24 cellular contexts compared by ENCODE assay signal in the genomic region with DNA sequence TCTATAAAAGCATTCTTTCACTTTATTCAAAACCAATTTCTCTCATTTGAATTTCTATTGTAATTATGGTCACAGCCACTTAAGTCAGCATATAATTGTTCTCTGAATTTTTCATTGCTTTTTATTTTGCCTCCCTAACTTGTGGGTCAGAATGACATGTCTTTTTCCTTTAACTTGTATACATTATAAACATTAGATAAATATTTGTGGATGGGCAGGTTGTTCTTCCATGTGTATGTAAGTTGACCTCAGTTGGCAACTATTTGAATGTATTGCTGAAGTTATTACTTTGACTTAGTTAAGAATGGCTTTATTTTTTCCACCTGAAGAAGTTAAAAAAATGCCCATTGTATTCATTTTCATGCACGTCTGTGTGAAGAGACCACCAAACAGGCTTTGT.
A peak's percentile ranks its signal among the peaks of the same experiment; 100 is the strongest.
DNase-seq lines count a peak whose midpoint lies in the region; ATAC-seq, FAIRE-seq and TF ChIP-seq lines count a peak whose summit lies in the region.
"Had no signal": no experiment of that assay in that cellular context is flagged by ENCODE, and none has a peak within 500 bp of the region (broad histone marks: within the 10 kb centered on the region; RNA-seq: fewer than 3 reads in every experiment).

No MANE protein-coding gene starts in this region.

- H3K36me3 ChIP-seq in GM23338 (ENCODE audit: insufficient read depth) (no peaks in the 10 kb centered on the region), HUES6 (ENCODE audit: control insufficient read depth, insufficient read depth, low read length) (peaks cover 12% of the 10 kb centered on the region; the same call in 1 of the 2 replicates), H1 (ENCODE audit: control insufficient read depth in 2 of 4, insufficient read depth in 4 of 4, low read length in 3 of 4) (no peaks in the 10 kb centered on the region)
- H3K36me3 ChIP-seq: BLaER1, HAP-1 had no signal

- H2AFZ ChIP-seq in GM23338: no peak overlapping the region
- H2AFZ ChIP-seq in H1 (ENCODE audit: low read length): no peak overlapping the region

- H3K27me3 ChIP-seq in GM23338 (ENCODE audit: insufficient read depth): no peaks in the 10 kb centered on the region
- no peaks in the 10 kb centered on the region for H3K27me3 ChIP-seq in HUES6 (ENCODE audit: control insufficient read depth, insufficient read depth, low read length)
- H3K27me3 ChIP-seq in H1 (replicated peaks in 1 of 4; ENCODE audit: control insufficient read depth in 3 of 4, extremely low read depth in 1 of 4, insufficient read depth in 3 of 4, low read length in 3 of 4): no peaks in the 10 kb centered on the region
- H3K27me3 ChIP-seq: BLaER1 had no signal

- TF ChIP-seq EP300 in H1 (IDR thresholded peaks at IDR 0.05; ENCODE audit: borderline replicate concordance in 1 of 2, low read depth in 2 of 2, low read length in 2 of 2): no peak

- H4K20me1 ChIP-seq in GM23338 (replicated peaks; ENCODE audit: insufficient read depth) (no peaks in the 10 kb centered on the region), H1 (replicated peaks in 1 of 2; ENCODE audit: control insufficient read depth in 1 of 2, insufficient read depth in 2 of 2, low read length in 2 of 2) (no peaks in the 10 kb centered on the region)
- H4K20me1 ChIP-seq: BLaER1 had no signal

- no peak overlapping the region for H2BK12ac ChIP-seq in H1 (ENCODE audit: low read depth, low read length)

- H4K8ac ChIP-seq in H1 (ENCODE audit: extremely low read depth, insufficient read depth, low read length): no peak overlapping the region

- FAIRE-seq in H1 (lab: Jason Lieb, UNC): no peak
- FAIRE-seq: A204.1, D721Med, GM12891, GM18507 had no signal

- H3K4me1 Mint-ChIP-seq in GM23338: peaks cover 30% of the 10 kb centered on the region
- H3K4me1 Mint-ChIP-seq in activated T-cell treated with anti-CD3 and anti-CD28 coated beads, Interleukin-2, amount 50 U/mL, for 24 hours (ENCODE audit: low read depth): no peaks in the 10 kb centered on the region
- no peaks in the 10 kb centered on the region for H3K4me1 Mint-ChIP-seq in activated naive CD4-positive, alpha-beta T cell treated with anti-CD3 and anti-CD28 coated beads for 36 hours (ENCODE audit: low read depth)
- H3K4me1 Mint-ChIP-seq: B cell; CD14-positive monocyte; CD8-positive, alpha-beta memory T cell had no signal

- no peak for TF ChIP-seq POLR2A in H1 (IDR thresholded peaks at IDR 0.05; ENCODE audit: control extremely low read depth in 1 of 2, low read depth in 2 of 2, low read length in 2 of 2)

- H2BK15ac ChIP-seq in H1 (ENCODE audit: low read length): no peak overlapping the region

- H3K14ac ChIP-seq in H1 (ENCODE audit: insufficient read length): no peak overlapping the region

- H3K27ac ChIP-seq in C4-2B (peak overlapping the region; percentile 47), GM23338 (ENCODE audit: low read depth) (peak overlapping the region; percentile 86), HUES6 (ENCODE audit: low read depth, low read length) (peak overlapping the region; percentile 98), H1 (ENCODE audit: low read depth, low read length) (no peak overlapping the region)
- H3K27ac ChIP-seq: 22Rv1, BLaER1 had no signal

- TF ChIP-seq RAD21 in H1 (IDR thresholded peaks at IDR 0.05 in 1 of 2, conservative IDR thresholded peaks at IDR 0.05 in 1 of 2; ENCODE audit: low read depth in 2 of 2, low read length in 2 of 2): no peak

- peak overlapping the region; percentile 54 for H2BK120ac ChIP-seq in H1 (replicated peaks; ENCODE audit: low read depth, low read length)

- ATAC-seq in GM23338: no peak

- no peak for TF ChIP-seq CTCF in C4-2B (conservative IDR thresholded peaks at IDR 0.05)
- TF ChIP-seq CTCF in GM23338 (conservative IDR thresholded peaks at IDR 0.05; ENCODE audit: low read depth in 2 of 2): no peak
- TF ChIP-seq CTCF in H1 (IDR thresholded peaks at IDR 0.05; ENCODE audit: control extremely low read depth in 1 of 3, insufficient read depth in 1 of 3, low read depth in 1 of 3, low read length in 3 of 3): no peak
- TF ChIP-seq CTCF in GM20000 (IDR thresholded peaks at IDR 0.05; ENCODE audit: extremely low read depth, missing control alignments): no peak

- no peak overlapping the region for H3K4ac ChIP-seq in H1 (replicated peaks; ENCODE audit: insufficient read length, low read depth, low read length)

- DNase-seq in GM23338 (ENCODE audit: low spot score): peak; percentile 14
- no peak for DNase-seq in H1 (ENCODE audit: low read depth in 1 of 2, low spot score in 2 of 2)
- DNase-seq in activated T-cell treated with anti-CD3 and anti-CD28 coated beads, Interleukin-2, amount 50 U/mL, for 24 hours: no peak
- no peak for DNase-seq in activated naive CD4-positive, alpha-beta T cell treated with anti-CD3 and anti-CD28 coated beads for 36 hours
- no peak for DNase-seq in KBM-7
- DNase-seq in GM20000 (ENCODE audit: low spot score): no peak
- DNase-seq: CD4-positive, alpha-beta T cell; CD8-positive, alpha-beta memory T cell; DMS 273 treated with DMSO at 0.1 percent for 48 hours; DMS53; EL; GF-D8; HFFc6 had no signal

- intact Hi-C loops in activated naive CD4-positive, alpha-beta T cell treated with anti-CD3 and anti-CD28 coated beads for 36 hours (cut with micrococcal nuclease): no loop called here

- H3K79me1 ChIP-seq in H1 (ENCODE audit: low read depth, low read length): no peaks in the 10 kb centered on the region

- no peak overlapping the region for H3K18ac ChIP-seq in H1 (ENCODE audit: extremely low read depth, low read length)

- peaks cover 4% of the 10 kb centered on the region for H3K27me3 Mint-ChIP-seq in GM23338 (ENCODE audit: insufficient read depth, low read depth, poor library complexity)
- peaks cover 6% of the 10 kb centered on the region for H3K27me3 Mint-ChIP-seq in activated T-cell treated with anti-CD3 and anti-CD28 coated beads, Interleukin-2, amount 50 U/mL, for 24 hours
- peaks cover 3% of the 10 kb centered on the region for H3K27me3 Mint-ChIP-seq in activated naive CD4-positive, alpha-beta T cell treated with anti-CD3 and anti-CD28 coated beads for 36 hours (ENCODE audit: low read depth)

- no peaks in the 10 kb centered on the region; the same call in 2 of the 3 replicates for H3K9me3 Mint-ChIP-seq in GM23338
- H3K9me3 Mint-ChIP-seq in activated T-cell treated with anti-CD3 and anti-CD28 coated beads, Interleukin-2, amount 50 U/mL, for 24 hours: no peaks in the 10 kb centered on the region
- H3K9me3 Mint-ChIP-seq in activated naive CD4-positive, alpha-beta T cell treated with anti-CD3 and anti-CD28 coated beads for 36 hours: no peaks in the 10 kb centered on the region
- H3K9me3 Mint-ChIP-seq: CD4-positive, alpha-beta T cell had no signal

- H4K5ac ChIP-seq in H1 (ENCODE audit: insufficient read length, low read depth, low read length): no peak overlapping the region

- H3K27ac Mint-ChIP-seq in GM23338: no peak overlapping the region
- no peak overlapping the region for H3K27ac Mint-ChIP-seq in activated T-cell treated with anti-CD3 and anti-CD28 coated beads, Interleukin-2, amount 50 U/mL, for 24 hours
- H3K27ac Mint-ChIP-seq in activated naive CD4-positive, alpha-beta T cell treated with anti-CD3 and anti-CD28 coated beads for 36 hours: no peak overlapping the region
- H3K27ac Mint-ChIP-seq: B cell; CD14-positive monocyte; CD4-positive, alpha-beta T cell; CD8-positive, alpha-beta memory T cell; HFFc6 had no signal

- no peaks in the 10 kb centered on the region for H3K9me3 ChIP-seq in HUES6 (ENCODE audit: control insufficient read depth, insufficient read depth, low read depth, low read length)
- H3K9me3 ChIP-seq in H1 (ENCODE audit: insufficient read depth in 2 of 2, low read depth in 1 of 2, low read length in 1 of 2): no peaks in the 10 kb centered on the region
- H3K9me3 ChIP-seq: BLaER1, HAP-1 had no signal

- H2AK5ac ChIP-seq in H1 (ENCODE audit: low read depth, low read length): no peak overlapping the region

- no peak overlapping the region for H4K91ac ChIP-seq in H1 (replicated peaks; ENCODE audit: insufficient read length, low read length)

- H3K9me2 ChIP-seq in GM23338 (ENCODE audit: insufficient read depth): peaks cover 14% of the 10 kb centered on the region

- H3K23me2 ChIP-seq in H1 (ENCODE audit: low read depth, low read length): no peaks in the 10 kb centered on the region; the same call in 1 of the 2 replicates

- peak overlapping the region; percentile 71 for H3K9ac ChIP-seq in HUES6 (ENCODE audit: low read length)
- no peak overlapping the region for H3K9ac ChIP-seq in H1 (replicated peaks in 1 of 4; ENCODE audit: extremely low read depth in 1 of 4, low read depth in 3 of 4, low read length in 3 of 4)
- H3K9ac ChIP-seq: BLaER1 had no signal

- CTCF ChIA-PET in H1 (lab: Charles Lee; ENCODE audit: partially characterized antibody): no interaction called here
- CTCF ChIA-PET in activated naive CD4-positive, alpha-beta T cell treated with anti-CD3 and anti-CD28 coated beads for 36 hours (lab: Charles Lee): no interaction called here

- H3K79me2 ChIP-seq in GM23338 (replicated peaks; ENCODE audit: insufficient read depth) (no peaks in the 10 kb centered on the region), H1 (ENCODE audit: control insufficient read depth in 1 of 2, insufficient read depth in 2 of 2, low read length in 2 of 2) (peaks cover 0 to 3% of the 10 kb centered on the region in 2 experiments; a peak in 1 of 4 replicates)

- in situ Hi-C loops in KBM-7 (cut with MboI; ENCODE audit: low pct_unique_long_range_greater_than_20kb, low sequenced_read_pairs): no loop called here

- H3K4me3 Mint-ChIP-seq in GM23338: no peak overlapping the region
- no peak overlapping the region for H3K4me3 Mint-ChIP-seq in activated T-cell treated with anti-CD3 and anti-CD28 coated beads, Interleukin-2, amount 50 U/mL, for 24 hours
- H3K4me3 Mint-ChIP-seq in activated naive CD4-positive, alpha-beta T cell treated with anti-CD3 and anti-CD28 coated beads for 36 hours: no peak overlapping the region
- H3K4me3 Mint-ChIP-seq: B cell; CD14-positive monocyte; CD4-positive, alpha-beta T cell; CD8-positive, alpha-beta memory T cell; HFFc6 had no signal

- H3K56ac ChIP-seq in H1 (replicated peaks; ENCODE audit: insufficient read length, low read depth, low read length): no peak overlapping the region

- H3K4me3 ChIP-seq in GM23338 (peak overlapping the region; percentile 10), HUES6 (ENCODE audit: low read depth, low read length) (peak overlapping the region; percentile 45), H1 (ENCODE audit: extremely low read depth in 1 of 4, insufficient read depth in 2 of 4, low read depth in 3 of 4, low read length in 4 of 4) (no peak overlapping the region)
- H3K4me3 ChIP-seq: BLaER1, HAP-1 had no signal

- H3K4me2 ChIP-seq in GM23338 (peak overlapping the region; percentile 52), H1 (ENCODE audit: insufficient read depth in 1 of 2, low read depth in 2 of 2, low read length in 2 of 2) (no peak overlapping the region)
- H3K4me2 ChIP-seq: BLaER1 had no signal

- no peak overlapping the region for H3K23ac ChIP-seq in H1 (ENCODE audit: insufficient read length)

- WGBS in H1 (ENCODE audit: extremely low coverage in 1 of 2, insufficient coverage in 1 of 2, insufficient read length in 1 of 2, insufficient replicate concordance in 2 of 2, low coverage in 1 of 2, low lambda C conversion rate in 2 of 2, missing lambda C conversion rate in 1 of 2), 2 experiments: 0% methylated on average over 1 of the region's 1 CpG; no CpG with 5 or more reads in 1 of the 2 experiments

- peaks cover 45% of the 10 kb centered on the region for H3K4me1 ChIP-seq in GM23338 (ENCODE audit: insufficient read depth)
- peaks cover 23% of the 10 kb centered on the region for H3K4me1 ChIP-seq in HUES6 (ENCODE audit: control insufficient read depth, insufficient read depth, low read length)
- H3K4me1 ChIP-seq in H1 (replicated peaks in 1 of 4; ENCODE audit: control insufficient read depth in 3 of 4, insufficient read depth in 4 of 4, low read length in 3 of 4): peaks cover 0 to 5% (median 0%) of the 10 kb centered on the region in 4 experiments; a peak in 1 of 7 replicates
- H3K4me1 ChIP-seq: BLaER1 had no signal

- POLR2A ChIA-PET in H1 (lab: Charles Lee; ENCODE audit: partially characterized antibody): no interaction called here

- H2BK5ac ChIP-seq in H1 (ENCODE audit: low read depth, low read length): no peak overlapping the region; the same call in 1 of the 2 replicates

- H3F3A ChIP-seq in GM23338 (replicated peaks; ENCODE audit: low read depth): 0 out of 2 replicates have a peak, but pooled peaks cover 5% of the 10 kb centered on the region

- H3K36me3 Mint-ChIP-seq in GM23338 (ENCODE audit: low read depth): peaks cover 4% of the 10 kb centered on the region
- H3K36me3 Mint-ChIP-seq in activated T-cell treated with anti-CD3 and anti-CD28 coated beads, Interleukin-2, amount 50 U/mL, for 24 hours (ENCODE audit: low read depth): no peaks in the 10 kb centered on the region
- H3K36me3 Mint-ChIP-seq in activated naive CD4-positive, alpha-beta T cell treated with anti-CD3 and anti-CD28 coated beads for 36 hours (ENCODE audit: low read depth): no peaks in the 10 kb centered on the region
- H3K36me3 Mint-ChIP-seq: CD14-positive monocyte; CD8-positive, alpha-beta memory T cell had no signal

- no peak overlapping the region for H2BK20ac ChIP-seq in H1 (ENCODE audit: low read length)

Comparison
In these comparisons a context has a peak if more than half of its experiments do, and no peak if none do; other contexts are left out.
1. H3K4me3 ChIP-seq: peak in GM23338 (single experiment) and HUES6 (single experiment); none in H1 (0 of 4).